15 cellular contexts compared by ENCODE assay signal in the genomic region with DNA sequence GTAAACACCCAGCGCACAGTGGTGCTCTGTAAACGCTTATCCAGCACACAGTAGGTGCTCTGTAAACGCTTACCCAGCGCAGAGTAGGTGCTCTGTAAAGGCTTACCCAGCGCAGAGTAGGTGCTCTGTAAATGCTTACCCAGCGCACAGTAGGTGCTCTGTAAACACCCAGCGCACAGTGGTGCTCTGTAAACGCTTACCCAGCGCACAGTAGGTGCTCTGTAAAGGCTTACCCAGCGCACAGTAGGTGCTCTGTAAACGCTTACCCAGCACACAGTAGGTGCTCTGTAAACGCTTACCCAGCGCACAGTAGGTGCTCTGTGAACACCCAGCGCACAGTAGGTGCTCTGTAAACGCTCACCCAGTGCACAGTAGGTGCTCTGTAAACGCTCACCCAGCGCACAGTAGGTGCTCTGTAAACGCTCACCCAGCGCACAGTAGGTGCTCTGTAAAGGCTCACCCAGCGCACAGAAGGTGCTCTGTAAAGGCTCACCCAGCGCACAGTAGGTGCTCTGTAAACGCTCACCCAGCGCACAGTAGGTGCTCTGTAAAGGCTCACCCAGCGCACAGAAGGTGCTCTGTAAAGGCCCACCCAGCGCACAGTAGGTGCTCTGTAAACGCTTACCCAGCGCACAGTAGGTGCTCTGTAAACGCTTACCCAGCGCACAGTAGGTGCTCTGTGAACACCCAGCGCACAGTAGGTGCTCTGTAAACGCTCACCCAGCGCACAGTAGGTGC. TPM values are rescaled to one million over a fixed set of nuclear protein-coding genes. Genes with fewer than 3 reads are reported as not detected.
"Had no signal": no experiment of that assay in that cellular context is flagged by ENCODE, and none has a peak within 500 bp of the region (broad histone marks: within the 10 kb centered on the region; RNA-seq: fewer than 3 reads in every experiment).

No MANE protein-coding gene starts in this region.

RNA-seq across cellular contexts. Expression of gene SLC22A31, which starts 14.3 kb away (rescaled TPM):
- total RNA-seq: left ventricle myocardium superior, lung microvascular endothelial cell, myocyte, osteoblast, psoas muscle, sigmoid colon, temporal lobe, uterus had no signal
- polyA plus RNA-seq: keratinocyte had no signal

RNA-seq across cellular contexts. Expression of gene CDH15, which starts 14.5 kb away (rescaled TPM):
- total RNA-seq: left ventricle myocardium superior; mesenteric fat pad; mucosa of descending colon; naive thymus-derived CD4-positive, alpha-beta T cell; natural killer cell treated with Interleukin-12 subunit alpha and Interleukin-12 subunit beta and Interleukin-15 and Interleukin-18, amount 100 ng/mL, for 72 hours; neural crest cell; sigmoid colon; ureter had no signal
- polyA plus RNA-seq: keratinocyte; naive thymus-derived CD4-positive, alpha-beta T cell had no signal
